ENCODE assay signal across 8 cellular contexts in the genomic region with DNA sequence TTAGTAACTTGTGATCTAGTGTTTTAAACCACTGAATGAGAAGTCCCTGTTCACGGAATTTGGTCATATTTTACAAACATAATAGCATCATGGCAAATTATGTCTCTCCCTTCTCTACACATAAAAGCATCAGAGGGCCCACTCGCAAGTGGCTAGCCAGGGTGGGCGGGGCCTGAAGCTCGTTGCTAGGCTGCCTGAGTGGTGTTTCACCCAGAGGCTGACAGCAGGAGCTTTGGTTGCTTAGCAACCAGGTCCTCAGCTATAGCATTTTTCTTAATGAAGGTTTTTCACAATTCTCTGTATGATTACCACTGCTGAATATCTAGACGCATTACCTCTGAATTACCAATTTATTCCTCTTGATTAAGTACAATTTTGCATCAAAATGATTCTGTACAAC.
DNase-seq lines count a peak whose midpoint lies in the region; ATAC-seq lines count a peak whose summit lies in the region.

No MANE protein-coding gene starts in this region.

- no peak overlapping the region for H2AK5ac ChIP-seq in mesendoderm (ENCODE audit: low read length)

- no peaks in the 10 kb centered on the region for H3K4me1 Mint-ChIP-seq in activated naive CD8-positive, alpha-beta T cell treated with anti-CD3 and anti-CD28 coated beads, Interleukin-2, amount 50 U/mL, for 24 hours

- peaks cover 8% of the 10 kb centered on the region for H3K9me3 Mint-ChIP-seq in activated naive CD8-positive, alpha-beta T cell treated with anti-CD3 and anti-CD28 coated beads, Interleukin-2, amount 50 U/mL, for 24 hours

- no peaks in the 10 kb centered on the region for H3K27me3 ChIP-seq in mesendoderm (ENCODE audit: insufficient read depth, low read length, poor library complexity)

- H3K23ac ChIP-seq in mesendoderm (ENCODE audit: low read length) = no peak overlapping the region

- no peaks in the 10 kb centered on the region for H3K36me3 ChIP-seq in mesendoderm (ENCODE audit: control insufficient read depth, insufficient read depth, low read length)

- no peak overlapping the region for H3K56ac ChIP-seq in mesendoderm (ENCODE audit: low read length)

- H3K4me3 ChIP-seq in mesendoderm (ENCODE audit: low read length) = no peak overlapping the region

- H3K27ac Mint-ChIP-seq in activated naive CD8-positive, alpha-beta T cell treated with anti-CD3 and anti-CD28 coated beads, Interleukin-2, amount 50 U/mL, for 24 hours = no peak overlapping the region

- H4K8ac ChIP-seq in mesendoderm (ENCODE audit: low read depth, low read length) = no peak overlapping the region

- no peak overlapping the region for H3K4me3 Mint-ChIP-seq in activated naive CD8-positive, alpha-beta T cell treated with anti-CD3 and anti-CD28 coated beads, Interleukin-2, amount 50 U/mL, for 24 hours

- no peak overlapping the region for H3K9ac ChIP-seq in mesendoderm (ENCODE audit: low read length)

- H3K4ac ChIP-seq in mesendoderm (ENCODE audit: low read depth, low read length) = no peak overlapping the region

- ATAC-seq in GM21526 (IDR thresholded peaks at IDR 0.05; ENCODE audit: low FRiP score, unreplicated experiment) = no peak
- ATAC-seq in HG03378 (IDR thresholded peaks at IDR 0.05; ENCODE audit: unreplicated experiment) = no peak
- no peak for ATAC-seq in HG02973 (IDR thresholded peaks at IDR 0.05; ENCODE audit: unreplicated experiment)
- no peak for ATAC-seq in activated naive CD8-positive, alpha-beta T cell treated with anti-CD3 and anti-CD28 coated beads, Interleukin-2, amount 50 U/mL, for 24 hours

- no peaks in the 10 kb centered on the region for H3K36me3 Mint-ChIP-seq in activated naive CD8-positive, alpha-beta T cell treated with anti-CD3 and anti-CD28 coated beads, Interleukin-2, amount 50 U/mL, for 24 hours (ENCODE audit: low read depth)

- H2BK5ac ChIP-seq in mesendoderm (ENCODE audit: low read length) = no peak overlapping the region

- H2BK120ac ChIP-seq in mesendoderm (ENCODE audit: low read depth, low read length) = no peak overlapping the region

- H3K79me2 ChIP-seq in mesendoderm (ENCODE audit: control insufficient read depth, insufficient read depth, low read length) = no peaks in the 10 kb centered on the region

- no peaks in the 10 kb centered on the region for H3K4me1 ChIP-seq in mesendoderm (ENCODE audit: control insufficient read depth, low read depth, low read length)

- H3K27ac ChIP-seq in mesendoderm (ENCODE audit: low read depth, low read length) = no peak overlapping the region

- peak; percentile 18 for DNase-seq in GM03348 (ENCODE audit: low spot score)
- peak; percentile 87 for DNase-seq in NCI-H146 (lab: John Stamatoyannopoulos, UW)
- DNase-seq in anterior cingulate cortex (lab: John Stamatoyannopoulos, UW) = peak in 46 of 58 donors; percentile 1 to 75 (median 46)
- peak; percentile 85 for DNase-seq in mesendoderm
- DNase-seq in activated naive CD8-positive, alpha-beta T cell treated with anti-CD3 and anti-CD28 coated beads, Interleukin-2, amount 50 U/mL, for 24 hours = no peak

- no CpG with 5 or more reads among the region's 5 CpGs for WGBS in mesendoderm (ENCODE audit: extremely low coverage, insufficient coverage, low lambda C conversion rate)

- H3K4me2 ChIP-seq in mesendoderm (ENCODE audit: low read length) = no peak overlapping the region

- no peaks in the 10 kb centered on the region for H3K27me3 Mint-ChIP-seq in activated naive CD8-positive, alpha-beta T cell treated with anti-CD3 and anti-CD28 coated beads, Interleukin-2, amount 50 U/mL, for 24 hours

- no peak overlapping the region for H4K5ac ChIP-seq in mesendoderm (ENCODE audit: low read length)

- no peaks in the 10 kb centered on the region for H3K79me1 ChIP-seq in mesendoderm (ENCODE audit: low read length)

- no peak overlapping the region for H2BK15ac ChIP-seq in mesendoderm (replicated peaks; ENCODE audit: low read depth)

- H3K18ac ChIP-seq in mesendoderm (ENCODE audit: low read length) = no peak overlapping the region
